Comparison of ENCODE assay signal across 8 cellular contexts in the genomic region with DNA sequence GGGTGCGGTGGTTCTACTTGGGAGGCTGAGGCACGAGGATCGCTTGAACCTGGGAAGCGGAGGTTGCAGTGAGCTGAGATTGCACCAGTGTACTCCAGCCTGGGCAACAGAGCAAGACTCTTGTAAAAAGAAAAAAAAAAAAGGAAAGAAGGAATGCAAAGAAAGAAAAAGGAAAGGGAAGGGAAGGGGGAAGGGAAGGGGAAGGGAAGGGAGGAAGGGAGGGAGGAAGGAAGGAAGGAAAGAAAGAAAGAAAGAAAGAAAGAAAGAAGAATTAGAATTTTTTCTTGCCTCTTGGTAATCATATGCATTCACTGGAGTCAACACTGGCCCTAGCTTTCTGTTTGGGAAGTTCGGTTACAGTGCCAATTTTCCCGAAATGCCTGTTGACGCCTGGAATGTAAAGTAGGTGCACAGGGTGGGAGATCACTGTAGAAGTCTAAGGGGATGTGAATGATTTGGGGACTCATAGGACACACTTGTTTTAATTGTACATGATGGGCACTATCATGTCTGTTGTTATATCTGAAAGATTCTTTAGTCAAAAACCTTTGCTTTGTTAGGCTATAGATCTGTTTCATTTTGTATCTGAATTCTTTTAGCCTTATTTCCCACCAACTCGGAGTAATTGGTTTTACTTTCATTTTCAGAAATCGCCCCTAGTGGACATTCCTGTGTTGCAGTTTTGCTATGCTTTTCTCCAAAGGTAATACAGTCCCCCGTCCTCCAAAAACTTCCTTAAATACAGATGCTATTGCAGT. TPM values are rescaled to one million over a fixed set of nuclear protein-coding genes. Genes with fewer than 3 reads are reported as not detected.
A peak's percentile ranks its signal among the peaks of the same experiment; 100 is the strongest.
DNase-seq lines count a peak whose midpoint lies in the region; ATAC-seq and TF ChIP-seq lines count a peak whose summit lies in the region.

No MANE protein-coding gene starts in this region.

- H3K36me3 ChIP-seq in brain microvascular endothelial cell (replicated peaks), result no peaks in the 10 kb centered on the region
- peaks cover 17% of the 10 kb centered on the region for H3K36me3 ChIP-seq in skeletal muscle satellite cell (ENCODE audit: insufficient read depth, low read length)

- no peaks in the 10 kb centered on the region for H3K9me3 ChIP-seq in skeletal muscle satellite cell (replicated peaks; ENCODE audit: low read length)

- peak overlapping the region; percentile 61 for H3K4me3 ChIP-seq in brain microvascular endothelial cell (ENCODE audit: low read depth, low read length)
- peak overlapping the region; percentile 65 for H3K4me3 ChIP-seq in skeletal muscle satellite cell (ENCODE audit: low read length)

- H3K27me3 ChIP-seq in brain microvascular endothelial cell (replicated peaks), result no peaks in the 10 kb centered on the region
- no peaks in the 10 kb centered on the region for H3K27me3 ChIP-seq in skeletal muscle satellite cell (ENCODE audit: control insufficient read depth, insufficient read depth, low read length)

- peak; percentile 41 for DNase-seq in stimulated activated CD4-positive, alpha-beta T cell treated with anti-CD3 and anti-CD28 coated beads, Interleukin-15, amount 100 ng/mL, for 24 hours
- DNase-seq in stimulated activated CD4-positive, alpha-beta T cell treated with anti-CD3 and anti-CD28 coated beads, Interleukin-4, amount 100 ng/mL, for 1 hour, result no peak
- DNase-seq in brain microvascular endothelial cell, result peak; percentile 66
- DNase-seq in iPS-NIHi11 (ENCODE audit: low spot score), result peak; percentile 56

- peak; percentile 35; the same call in 1 of the 2 replicates for TF ChIP-seq CTCF in LNCAP (IDR thresholded peaks at IDR 0.05)
- peak; percentile 68 for TF ChIP-seq CTCF in brain microvascular endothelial cell (IDR thresholded peaks at IDR 0.05; ENCODE audit: low read depth, low read length, missing control alignments)

- H3K4me2 ChIP-seq in skeletal muscle satellite cell (ENCODE audit: low read length), result peak overlapping the region; percentile 86

- peak overlapping the region; percentile 65 for H3K9ac ChIP-seq in skeletal muscle satellite cell (ENCODE audit: low read depth, low read length)

- ATAC-seq in SK-N-SH treated with all-trans-retinoic acid at 6 μM for 48 hours (peak; percentile 95), GM21360 (IDR thresholded peaks at IDR 0.05; ENCODE audit: unreplicated experiment) (no peak)

- no peaks in the 10 kb centered on the region for H3K4me1 ChIP-seq in skeletal muscle satellite cell (ENCODE audit: control insufficient read depth, insufficient read depth, low read length)

- peak overlapping the region; percentile 56 for H3K27ac ChIP-seq in brain microvascular endothelial cell

- in situ Hi-C loops in brain microvascular endothelial cell (cut with HindIII; ENCODE audit: low pct_ligation_motif_present, low sequenced_read_pairs), result no loop called here

TF ChIP-seq in SK-N-SH treated with all-trans-retinoic acid at 6 μM for 48 hours, 23 proteins besides CTCF, POLR2A, EP300 and RAD21:
- TF ChIP-seq, protein P1, sequence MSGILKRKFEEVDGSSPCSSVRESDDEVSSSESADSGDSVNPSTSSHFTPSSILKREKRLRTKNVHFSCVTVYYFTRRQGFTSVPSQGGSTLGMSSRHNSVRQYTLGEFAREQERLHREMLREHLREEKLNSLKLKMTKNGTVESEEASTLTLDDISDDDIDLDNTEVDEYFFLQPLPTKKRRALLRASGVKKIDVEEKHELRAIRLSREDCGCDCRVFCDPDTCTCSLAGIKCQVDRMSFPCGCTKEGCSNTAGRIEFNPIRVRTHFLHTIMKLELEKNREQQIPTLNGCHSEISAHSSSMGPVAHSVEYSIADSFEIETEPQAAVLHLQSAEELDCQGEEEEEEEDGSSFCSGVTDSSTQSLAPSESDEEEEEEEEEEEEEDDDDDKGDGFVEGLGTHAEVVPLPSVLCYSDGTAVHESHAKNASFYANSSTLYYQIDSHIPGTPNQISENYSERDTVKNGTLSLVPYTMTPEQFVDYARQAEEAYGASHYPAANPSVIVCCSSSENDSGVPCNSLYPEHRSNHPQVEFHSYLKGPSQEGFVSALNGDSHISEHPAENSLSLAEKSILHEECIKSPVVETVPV (CRISPR knock-in tag; IDR thresholded peaks at IDR 0.05), result no peak
- TF ChIP-seq ZFP30 (CRISPR knock-in tag; IDR thresholded peaks at IDR 0.05) (no peak), ZFP3 (CRISPR knock-in tag; IDR thresholded peaks at IDR 0.05) (no peak), ZNF565 (CRISPR knock-in tag; conservative IDR thresholded peaks at IDR 0.05; ENCODE audit: low read depth) (no peak), TCF4 (CRISPR knock-in tag; IDR thresholded peaks at IDR 0.05; ENCODE audit: borderline replicate concordance) (no peak), POU6F1 (CRISPR knock-in tag; IDR thresholded peaks at IDR 0.05; ENCODE audit: borderline replicate concordance, low read depth) (no peak), BACH2 (CRISPR knock-in tag; IDR thresholded peaks at IDR 0.05; ENCODE audit: borderline replicate concordance) (no peak), RARB (CRISPR knock-in tag; IDR thresholded peaks at IDR 0.05) (no peak), ZC3H10 (CRISPR knock-in tag; IDR thresholded peaks at IDR 0.05) (no peak), ZNF8 (CRISPR knock-in tag; IDR thresholded peaks at IDR 0.05) (no peak), PPARA (CRISPR knock-in tag; IDR thresholded peaks at IDR 0.05; ENCODE audit: borderline replicate concordance) (no peak), GLIS3 (CRISPR knock-in tag; IDR thresholded peaks at IDR 0.05) (no peak), ZNF70 (CRISPR knock-in tag; IDR thresholded peaks at IDR 0.05) (no peak), TOX (CRISPR knock-in tag; IDR thresholded peaks at IDR 0.05; ENCODE audit: borderline replicate concordance) (no peak)
- TF ChIP-seq, protein P2, sequence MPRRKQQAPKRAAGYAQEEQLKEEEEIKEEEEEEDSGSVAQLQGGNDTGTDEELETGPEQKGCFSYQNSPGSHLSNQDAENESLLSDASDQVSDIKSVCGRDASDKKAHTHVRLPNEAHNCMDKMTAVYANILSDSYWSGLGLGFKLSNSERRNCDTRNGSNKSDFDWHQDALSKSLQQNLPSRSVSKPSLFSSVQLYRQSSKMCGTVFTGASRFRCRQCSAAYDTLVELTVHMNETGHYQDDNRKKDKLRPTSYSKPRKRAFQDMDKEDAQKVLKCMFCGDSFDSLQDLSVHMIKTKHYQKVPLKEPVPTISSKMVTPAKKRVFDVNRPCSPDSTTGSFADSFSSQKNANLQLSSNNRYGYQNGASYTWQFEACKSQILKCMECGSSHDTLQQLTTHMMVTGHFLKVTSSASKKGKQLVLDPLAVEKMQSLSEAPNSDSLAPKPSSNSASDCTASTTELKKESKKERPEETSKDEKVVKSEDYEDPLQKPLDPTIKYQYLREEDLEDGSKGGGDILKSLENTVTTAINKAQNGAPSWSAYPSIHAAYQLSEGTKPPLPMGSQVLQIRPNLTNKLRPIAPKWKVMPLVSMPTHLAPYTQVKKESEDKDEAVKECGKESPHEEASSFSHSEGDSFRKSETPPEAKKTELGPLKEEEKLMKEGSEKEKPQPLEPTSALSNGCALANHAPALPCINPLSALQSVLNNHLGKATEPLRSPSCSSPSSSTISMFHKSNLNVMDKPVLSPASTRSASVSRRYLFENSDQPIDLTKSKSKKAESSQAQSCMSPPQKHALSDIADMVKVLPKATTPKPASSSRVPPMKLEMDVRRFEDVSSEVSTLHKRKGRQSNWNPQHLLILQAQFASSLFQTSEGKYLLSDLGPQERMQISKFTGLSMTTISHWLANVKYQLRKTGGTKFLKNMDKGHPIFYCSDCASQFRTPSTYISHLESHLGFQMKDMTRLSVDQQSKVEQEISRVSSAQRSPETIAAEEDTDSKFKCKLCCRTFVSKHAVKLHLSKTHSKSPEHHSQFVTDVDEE (CRISPR knock-in tag; IDR thresholded peaks at IDR 0.05), result no peak

RNA-seq across cellular contexts. Expression of gene MORC3, which starts 59.8 kb away (rescaled TPM):
- 16.2 and 17.2 TPM in 2 replicates for total RNA-seq in skeletal muscle satellite cell (2012; rRNA removed)
